18 cellular contexts compared by ENCODE assay signal in genomic region chr1:44949286-44949685, GRCh38. TPM values are rescaled to one million over a fixed set of nuclear protein-coding genes. Genes with fewer than 3 reads are reported as not detected.
DNase-seq lines count a peak whose midpoint lies in the region; ATAC-seq and TF ChIP-seq lines count a peak whose summit lies in the region.
"Had no signal": no experiment of that assay in that cellular context is flagged by ENCODE, and none has a peak within 500 bp of the region (broad histone marks: within the 10 kb centered on the region; RNA-seq: fewer than 3 reads in every experiment).

No MANE protein-coding gene starts in this region.

- H3K4me3 ChIP-seq in PC-3 (ENCODE audit: low read length) (no peak overlapping the region), spleen (no peak overlapping the region)
- H3K4me3 ChIP-seq: MG63, SJSA1 had no signal

- H3K9me3 ChIP-seq in PC-3 (ENCODE audit: low read length) (no peaks in the 10 kb centered on the region), spleen (no peaks in the 10 kb centered on the region)
- H3K9me3 ChIP-seq: MG63, SJSA1 had no signal

- no peak overlapping the region for H2AFZ ChIP-seq in PC-3 (ENCODE audit: low read length)

- CTCF ChIA-PET in PC-3 (lab: Charles Lee): no interaction called here

- no peak for TF ChIP-seq POLR2A in spleen (IDR thresholded peaks at IDR 0.05)

- no peaks in the 10 kb centered on the region for H3K79me2 ChIP-seq in PC-3 (ENCODE audit: low read length)

- intact Hi-C loops in PC-3 (cut with micrococcal nuclease): no loop called here
- intact Hi-C loops in spleen (cut with DNase I; ENCODE audit: low total_unique reads): no loop called here

- POLR2A ChIA-PET in PC-3 (lab: Charles Lee; ENCODE audit: unreplicated experiment): interaction anchor here (0.7 kb wide), 1 partner anchor 1183 kb away, joined by 5 read pairs; no protein-coding TSS in a partner anchor

- H3K36me3 Mint-ChIP-seq in glutamatergic neuron (ENCODE audit: unreplicated experiment): no peaks in the 10 kb centered on the region
- peaks cover 15% of the 10 kb centered on the region for H3K36me3 Mint-ChIP-seq in progenitor cell of endocrine pancreas (ENCODE audit: insufficient read depth)

- H3K9me3 Mint-ChIP-seq in glutamatergic neuron (ENCODE audit: unreplicated experiment): peaks cover 23% of the 10 kb centered on the region
- H3K9me3 Mint-ChIP-seq in progenitor cell of endocrine pancreas (ENCODE audit: low read depth): peaks cover 3% of the 10 kb centered on the region

- H3K9me2 ChIP-seq in PC-3 (replicated peaks; ENCODE audit: low read length): no peaks in the 10 kb centered on the region

- H3K4me1 Mint-ChIP-seq in glutamatergic neuron (ENCODE audit: low read depth, unreplicated experiment): peaks cover 45% of the 10 kb centered on the region
- H3K4me1 Mint-ChIP-seq in progenitor cell of endocrine pancreas (ENCODE audit: low read depth): peaks cover 21% of the 10 kb centered on the region

- H3K27ac ChIP-seq in PC-3 (ENCODE audit: low read length): no peak overlapping the region
- no peak overlapping the region for H3K27ac ChIP-seq in spleen
- H3K27ac ChIP-seq: SJSA1 had no signal

- no TSS peak for BruUV-seq in PC-3 (replicated peaks; lab: Mats Ljungman, UMichigan)

- H3K9ac ChIP-seq in PC-3 (ENCODE audit: low read length): no peak overlapping the region

- peak; percentile 70 for ATAC-seq in PC-3
- ATAC-seq in HG03280 (IDR thresholded peaks at IDR 0.05; ENCODE audit: unreplicated experiment): no peak

- no peaks in the 10 kb centered on the region for H3K36me3 ChIP-seq in PC-3 (ENCODE audit: low read depth, low read length)
- no peaks in the 10 kb centered on the region for H3K36me3 ChIP-seq in spleen
- H3K36me3 ChIP-seq: SJSA1 had no signal

- H3K27ac Mint-ChIP-seq in glutamatergic neuron (ENCODE audit: unreplicated experiment) (peak overlapping the region; percentile 92), progenitor cell of endocrine pancreas (peak overlapping the region; percentile 42)

- 95 to 99% (median 97%) methylated on average over 2 of the region's 2 CpGs for WGBS in spleen, 5 donors

- H3K27me3 Mint-ChIP-seq in glutamatergic neuron (ENCODE audit: unreplicated experiment) (peaks cover 7% of the 10 kb centered on the region), progenitor cell of endocrine pancreas (no peaks in the 10 kb centered on the region)

- no peak overlapping the region for H3K4me3 Mint-ChIP-seq in glutamatergic neuron (ENCODE audit: unreplicated experiment)
- H3K4me3 Mint-ChIP-seq in progenitor cell of endocrine pancreas (ENCODE audit: low read depth): no peak overlapping the region

- peaks cover 7% of the 10 kb centered on the region for H3K4me1 ChIP-seq in PC-3 (ENCODE audit: insufficient read depth, low read length)
- peaks cover 0 to 26% (median 9%) of the 10 kb centered on the region in 6 donors for H3K4me1 ChIP-seq in spleen

- H3K27me3 ChIP-seq in PC-3 (ENCODE audit: low read length): no peaks in the 10 kb centered on the region
- H3K27me3 ChIP-seq in spleen (replicated peaks in 1 of 7): no peaks in the 10 kb centered on the region
- H3K27me3 ChIP-seq: MG63, SJSA1 had no signal

- TF ChIP-seq CTCF in PC-3 (conservative IDR thresholded peaks at IDR 0.05; ENCODE audit: low read depth, low read length): no peak
- no peak for TF ChIP-seq CTCF in glutamatergic neuron (IDR thresholded peaks at IDR 0.05; ENCODE audit: partially characterized antibody, unreplicated experiment)
- TF ChIP-seq CTCF in progenitor cell of endocrine pancreas (IDR thresholded peaks at IDR 0.05; ENCODE audit: unreplicated experiment): no peak
- no peak for TF ChIP-seq CTCF in spleen (IDR thresholded peaks at IDR 0.05 in 8 of 11, conservative IDR thresholded peaks at IDR 0.05 in 3 of 11)

- in situ Hi-C loops in G401 (cut with HindIII; ENCODE audit: low sequenced_read_pairs): no loop called here

- DNase-seq in G401 (ENCODE audit: low spot score) (peak; percentile 11), PC-3 (no peak), glutamatergic neuron (no peak), progenitor cell of endocrine pancreas (ENCODE audit: low spot score, unreplicated experiment) (no peak), spleen (no peak), NCI-H2029 (lab: John Stamatoyannopoulos, UW) (no peak)
- DNase-seq: Calu3, DMS79 treated with DMSO at 0.1 percent for 48 hours, HCEC 1CT, KG1, MG63, NCI-H1694, NCI-H345, NCI-H510A treated with DMSO at 0.1 percent for 48 hours, Right ventricle myocardium superior, RPMI8226 had no signal

- H3F3A ChIP-seq in PC-3 (ENCODE audit: low read length, unreplicated experiment): no peaks in the 10 kb centered on the region

- no peak overlapping the region for H3K4me2 ChIP-seq in PC-3 (ENCODE audit: low read length)

- H4K20me1 ChIP-seq in PC-3 (ENCODE audit: low read length): no peaks in the 10 kb centered on the region

RNA-seq across cellular contexts. Expression of gene EIF2B3, which starts 37.1 kb away (rescaled TPM):
- 32.3 and 35.5 TPM in 2 replicates for total RNA-seq in G401 (2014; rRNA removed; shearing (Covaris generic))
- total RNA-seq in PC-3 (2014; rRNA removed) (37.1 and 38.9 TPM in 2 replicates), glutamatergic neuron (ENCODE audit: unreplicated experiment) (50.0 TPM), progenitor cell of endocrine pancreas (20.1 and 21.0 TPM in 2 replicates), spleen (10 to 100 TPM; 14.5 to 28.8 (median 23.4) TPM)
- polyA plus RNA-seq in spleen: 10 to 100 TPM in 2 of 3 donors, 1 to 10 TPM in 1; 7.4 to 15.2 (median 13.7) TPM
